In genomic region chr10:79471776-79472175, GRCh38 we compare ENCODE assay signal across 2 cellular contexts.
A peak's percentile ranks its signal among the peaks of the same experiment; 100 is the strongest.
TF ChIP-seq lines count a peak whose summit lies in the region.

No MANE protein-coding gene starts in this region.

TF ChIP-seq in HepG2, 621 proteins besides CTCF, POLR2A, EP300 and RAD21:
- TF ChIP-seq ZNF513 (CRISPR knock-in tag; conservative IDR thresholded peaks at IDR 0.05): no peak
- TF ChIP-seq ZNF121 (CRISPR knock-in tag; IDR thresholded peaks at IDR 0.05): peak; percentile 52; the same call in 1 of the 2 replicates
TF ChIP-seq in HepG2: peak in this region for 1.

TF ChIP-seq in K562, 482 proteins besides CTCF, POLR2A, EP300 and RAD21:
- TF ChIP-seq ZNF79 (CRISPR knock-in tag; IDR thresholded peaks at IDR 0.05; ENCODE audit: low read depth): no peak
- peak; percentile 64 for TF ChIP-seq ZNF121 (CRISPR knock-in tag; conservative IDR thresholded peaks at IDR 0.05)
- TF ChIP-seq SMC3 (conservative IDR thresholded peaks at IDR 0.05; ENCODE audit: insufficient read depth, low read depth, low read length): no peak
- no peak for TF ChIP-seq ZKSCAN1 (IDR thresholded peaks at IDR 0.05; ENCODE audit: low read depth, low read length)
